1 cellular context compared by ENCODE assay signal in genomic region chr4:80186666-80187065, GRCh38.
TF ChIP-seq lines count a peak whose summit lies in the region.

No MANE protein-coding gene starts in this region.

TF ChIP-seq in IMR-90, 13 proteins besides CTCF, POLR2A, EP300 and RAD21:
- no peak for TF ChIP-seq SMC3 (IDR thresholded peaks at IDR 0.05; ENCODE audit: low read depth, low read length)
